ENCODE assay signal across 1 cellular context in the genomic region with DNA sequence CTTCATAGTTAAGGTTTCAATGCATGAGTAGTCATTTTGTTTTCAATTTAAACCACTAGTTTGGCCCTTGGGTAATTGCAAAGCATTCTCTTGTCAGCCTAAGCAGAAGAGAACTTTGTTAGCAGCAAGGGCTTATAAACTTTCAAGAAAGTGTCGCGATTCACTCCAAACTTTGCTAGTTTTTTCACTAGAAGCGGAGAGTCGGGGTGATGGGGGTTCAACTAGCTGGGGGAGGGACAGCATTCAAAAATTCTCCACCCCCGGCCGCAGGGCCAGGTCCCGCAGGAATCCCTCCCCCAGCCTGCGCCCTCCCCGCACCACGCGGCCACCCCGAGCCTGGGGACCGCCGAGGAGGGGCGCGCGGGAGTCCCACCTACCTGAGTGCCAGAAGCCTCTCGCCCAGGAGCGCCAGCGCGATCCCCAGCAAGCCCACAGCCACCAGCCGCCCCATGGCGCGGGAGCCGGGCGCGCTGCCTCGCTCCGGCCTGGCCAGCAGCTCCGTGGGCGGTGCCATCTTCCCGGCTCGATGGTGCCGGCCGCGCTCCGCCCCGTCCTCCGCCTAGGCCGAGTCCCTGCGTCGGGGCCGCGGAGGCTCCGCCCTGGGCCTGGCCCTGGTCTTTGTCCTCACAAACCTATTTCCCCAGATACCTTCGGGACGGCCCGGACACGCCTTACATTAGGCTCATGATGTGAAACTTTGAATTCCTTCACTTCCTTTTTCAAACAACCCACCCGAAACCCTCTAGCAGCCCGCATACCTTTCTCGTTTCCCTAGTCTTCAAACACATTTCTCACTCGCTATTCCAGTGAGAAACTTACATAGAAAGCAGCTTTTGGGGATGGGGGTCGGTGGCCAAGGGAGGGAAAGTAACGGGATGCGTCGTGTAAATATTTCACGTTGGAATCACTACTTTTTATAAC.
TF ChIP-seq lines count a peak whose summit lies in the region.

A gene (minus strand): TSS at position 528 of the 921 bp plus-strand sequence. CDS start 77 bp downstream, at position 451.

TF ChIP-seq in HepG2, 621 proteins besides CTCF, POLR2A, EP300 and RAD21 (continued from another document and continues in another):
- peak; percentile 84 for TF ChIP-seq SP5 (CRISPR knock-in tag; IDR thresholded peaks at IDR 0.05; ENCODE audit: borderline replicate concordance, low read depth)
- 0 out of 2 replicates have a peak, but pooled peaks have one; percentile 56 for TF ChIP-seq NFATC3 (CRISPR knock-in tag; IDR thresholded peaks at IDR 0.05)
- no peak for TF ChIP-seq FIP1L1 (IDR thresholded peaks at IDR 0.05; ENCODE audit: borderline replicate concordance, insufficient read depth, low read depth, low read length)
- TF ChIP-seq CBX2 (IDR thresholded peaks at IDR 0.05; ENCODE audit: low read depth, low read length), result no peak
- no peak for TF ChIP-seq CBX2 (CRISPR knock-in tag; IDR thresholded peaks at IDR 0.05; ENCODE audit: low read depth)
- no peak for TF ChIP-seq ZNF292 (CRISPR knock-in tag; IDR thresholded peaks at IDR 0.05; ENCODE audit: borderline replicate concordance, low read depth)
- TF ChIP-seq, protein P1, sequence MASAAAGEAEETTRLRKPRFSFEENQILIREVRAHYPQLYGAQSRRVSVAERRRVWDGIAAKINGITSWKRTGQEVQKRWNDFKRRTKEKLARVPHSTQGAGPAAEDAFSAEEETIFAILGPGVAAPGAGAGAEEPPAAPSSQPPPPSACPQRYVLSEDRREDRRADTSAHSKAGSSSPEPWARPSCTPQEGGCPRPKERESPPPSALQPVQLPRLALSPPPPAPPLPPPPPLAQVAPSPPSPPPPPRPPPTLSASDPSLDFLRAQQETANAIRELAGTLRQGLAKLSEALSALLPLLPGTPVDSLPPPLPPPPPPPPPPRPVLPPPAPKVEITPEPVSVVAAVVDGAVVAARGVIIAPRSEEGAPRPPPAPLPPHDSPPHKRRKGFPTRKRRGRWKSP (CRISPR knock-in tag; IDR thresholded peaks at IDR 0.05), result peak; percentile 69; the same call in 1 of the 2 replicates
- TF ChIP-seq MTF1 (CRISPR knock-in tag; IDR thresholded peaks at IDR 0.05), result no peak
- peak; percentile 64; the same call in 1 of the 2 replicates for TF ChIP-seq ZNF563 (CRISPR knock-in tag; IDR thresholded peaks at IDR 0.05)
- TF ChIP-seq, protein P2, sequence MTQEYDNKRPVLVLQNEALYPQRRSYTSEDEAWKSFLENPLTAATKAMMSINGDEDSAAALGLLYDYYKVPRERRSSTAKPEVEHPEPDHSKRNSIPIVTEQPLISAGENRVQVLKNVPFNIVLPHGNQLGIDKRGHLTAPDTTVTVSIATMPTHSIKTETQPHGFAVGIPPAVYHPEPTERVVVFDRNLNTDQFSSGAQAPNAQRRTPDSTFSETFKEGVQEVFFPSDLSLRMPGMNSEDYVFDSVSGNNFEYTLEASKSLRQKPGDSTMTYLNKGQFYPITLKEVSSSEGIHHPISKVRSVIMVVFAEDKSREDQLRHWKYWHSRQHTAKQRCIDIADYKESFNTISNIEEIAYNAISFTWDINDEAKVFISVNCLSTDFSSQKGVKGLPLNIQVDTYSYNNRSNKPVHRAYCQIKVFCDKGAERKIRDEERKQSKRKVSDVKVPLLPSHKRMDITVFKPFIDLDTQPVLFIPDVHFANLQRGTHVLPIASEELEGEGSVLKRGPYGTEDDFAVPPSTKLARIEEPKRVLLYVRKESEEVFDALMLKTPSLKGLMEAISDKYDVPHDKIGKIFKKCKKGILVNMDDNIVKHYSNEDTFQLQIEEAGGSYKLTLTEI (CRISPR knock-in tag; conservative IDR thresholded peaks at IDR 0.05), result no peak
- TF ChIP-seq PITX1 (CRISPR knock-in tag; IDR thresholded peaks at IDR 0.05), result peak; percentile 30; the same call in 1 of the 2 replicates
- TF ChIP-seq, protein P3, sequence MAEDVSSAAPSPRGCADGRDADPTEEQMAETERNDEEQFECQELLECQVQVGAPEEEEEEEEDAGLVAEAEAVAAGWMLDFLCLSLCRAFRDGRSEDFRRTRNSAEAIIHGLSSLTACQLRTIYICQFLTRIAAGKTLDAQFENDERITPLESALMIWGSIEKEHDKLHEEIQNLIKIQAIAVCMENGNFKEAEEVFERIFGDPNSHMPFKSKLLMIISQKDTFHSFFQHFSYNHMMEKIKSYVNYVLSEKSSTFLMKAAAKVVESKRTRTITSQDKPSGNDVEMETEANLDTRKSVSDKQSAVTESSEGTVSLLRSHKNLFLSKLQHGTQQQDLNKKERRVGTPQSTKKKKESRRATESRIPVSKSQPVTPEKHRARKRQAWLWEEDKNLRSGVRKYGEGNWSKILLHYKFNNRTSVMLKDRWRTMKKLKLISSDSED (CRISPR knock-in tag; IDR thresholded peaks at IDR 0.05), result no peak
- no peak for TF ChIP-seq KAT2B (IDR thresholded peaks at IDR 0.05; ENCODE audit: borderline replicate concordance, low read depth, low read length)
- no peak for TF ChIP-seq NR2F6 (IDR thresholded peaks at IDR 0.05)
- no peak for TF ChIP-seq NR2F6 (CRISPR knock-in tag; IDR thresholded peaks at IDR 0.05)
- TF ChIP-seq ZNF510 (CRISPR knock-in tag; IDR thresholded peaks at IDR 0.05; ENCODE audit: low read depth), result no peak; the same call in 1 of the 2 replicates
- TF ChIP-seq CHD2 (IDR thresholded peaks at IDR 0.05; ENCODE audit: low read depth, low read length), result no peak
- no peak for TF ChIP-seq ZNF550 (CRISPR knock-in tag; IDR thresholded peaks at IDR 0.05; ENCODE audit: borderline replicate concordance)
- no peak for TF ChIP-seq CREB1 (IDR thresholded peaks at IDR 0.05)
- TF ChIP-seq CREB1 (CRISPR knock-in tag; IDR thresholded peaks at IDR 0.05), result no peak
- TF ChIP-seq SMYD3 (CRISPR knock-in tag; IDR thresholded peaks at IDR 0.05), result 0 out of 2 replicates have a peak, but pooled peaks have one; percentile 27
- TF ChIP-seq ZSCAN29 (CRISPR knock-in tag; conservative IDR thresholded peaks at IDR 0.05), result peak; percentile 71; the same call in 1 of the 2 replicates
- no peak; the same call in 1 of the 2 replicates for TF ChIP-seq ZNF543 (CRISPR knock-in tag; IDR thresholded peaks at IDR 0.05)
- TF ChIP-seq, protein P4, sequence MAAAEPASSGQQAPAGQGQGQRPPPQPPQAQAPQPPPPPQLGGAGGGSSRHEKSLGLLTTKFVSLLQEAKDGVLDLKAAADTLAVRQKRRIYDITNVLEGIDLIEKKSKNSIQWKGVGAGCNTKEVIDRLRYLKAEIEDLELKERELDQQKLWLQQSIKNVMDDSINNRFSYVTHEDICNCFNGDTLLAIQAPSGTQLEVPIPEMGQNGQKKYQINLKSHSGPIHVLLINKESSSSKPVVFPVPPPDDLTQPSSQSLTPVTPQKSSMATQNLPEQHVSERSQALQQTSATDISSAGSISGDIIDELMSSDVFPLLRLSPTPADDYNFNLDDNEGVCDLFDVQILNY (CRISPR knock-in tag; conservative IDR thresholded peaks at IDR 0.05), result peak; percentile 49; the same call in 1 of the 2 replicates
- TF ChIP-seq ZNF781 (CRISPR knock-in tag; IDR thresholded peaks at IDR 0.05; ENCODE audit: borderline replicate concordance, not compliant biosample characterization), result no peak
- TF ChIP-seq, protein P5, sequence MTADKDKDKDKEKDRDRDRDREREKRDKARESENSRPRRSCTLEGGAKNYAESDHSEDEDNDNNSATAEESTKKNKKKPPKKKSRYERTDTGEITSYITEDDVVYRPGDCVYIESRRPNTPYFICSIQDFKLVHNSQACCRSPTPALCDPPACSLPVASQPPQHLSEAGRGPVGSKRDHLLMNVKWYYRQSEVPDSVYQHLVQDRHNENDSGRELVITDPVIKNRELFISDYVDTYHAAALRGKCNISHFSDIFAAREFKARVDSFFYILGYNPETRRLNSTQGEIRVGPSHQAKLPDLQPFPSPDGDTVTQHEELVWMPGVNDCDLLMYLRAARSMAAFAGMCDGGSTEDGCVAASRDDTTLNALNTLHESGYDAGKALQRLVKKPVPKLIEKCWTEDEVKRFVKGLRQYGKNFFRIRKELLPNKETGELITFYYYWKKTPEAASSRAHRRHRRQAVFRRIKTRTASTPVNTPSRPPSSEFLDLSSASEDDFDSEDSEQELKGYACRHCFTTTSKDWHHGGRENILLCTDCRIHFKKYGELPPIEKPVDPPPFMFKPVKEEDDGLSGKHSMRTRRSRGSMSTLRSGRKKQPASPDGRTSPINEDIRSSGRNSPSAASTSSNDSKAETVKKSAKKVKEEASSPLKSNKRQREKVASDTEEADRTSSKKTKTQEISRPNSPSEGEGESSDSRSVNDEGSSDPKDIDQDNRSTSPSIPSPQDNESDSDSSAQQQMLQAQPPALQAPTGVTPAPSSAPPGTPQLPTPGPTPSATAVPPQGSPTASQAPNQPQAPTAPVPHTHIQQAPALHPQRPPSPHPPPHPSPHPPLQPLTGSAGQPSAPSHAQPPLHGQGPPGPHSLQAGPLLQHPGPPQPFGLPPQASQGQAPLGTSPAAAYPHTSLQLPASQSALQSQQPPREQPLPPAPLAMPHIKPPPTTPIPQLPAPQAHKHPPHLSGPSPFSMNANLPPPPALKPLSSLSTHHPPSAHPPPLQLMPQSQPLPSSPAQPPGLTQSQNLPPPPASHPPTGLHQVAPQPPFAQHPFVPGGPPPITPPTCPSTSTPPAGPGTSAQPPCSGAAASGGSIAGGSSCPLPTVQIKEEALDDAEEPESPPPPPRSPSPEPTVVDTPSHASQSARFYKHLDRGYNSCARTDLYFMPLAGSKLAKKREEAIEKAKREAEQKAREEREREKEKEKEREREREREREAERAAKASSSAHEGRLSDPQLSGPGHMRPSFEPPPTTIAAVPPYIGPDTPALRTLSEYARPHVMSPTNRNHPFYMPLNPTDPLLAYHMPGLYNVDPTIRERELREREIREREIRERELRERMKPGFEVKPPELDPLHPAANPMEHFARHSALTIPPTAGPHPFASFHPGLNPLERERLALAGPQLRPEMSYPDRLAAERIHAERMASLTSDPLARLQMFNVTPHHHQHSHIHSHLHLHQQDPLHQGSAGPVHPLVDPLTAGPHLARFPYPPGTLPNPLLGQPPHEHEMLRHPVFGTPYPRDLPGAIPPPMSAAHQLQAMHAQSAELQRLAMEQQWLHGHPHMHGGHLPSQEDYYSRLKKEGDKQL (CRISPR knock-in tag; IDR thresholded peaks at IDR 0.05; ENCODE audit: low read depth), result no peak
- peak; percentile 31; the same call in 1 of the 2 replicates for TF ChIP-seq SIN3A (IDR thresholded peaks at IDR 0.05; ENCODE audit: borderline replicate concordance, low read depth, low read length)
- TF ChIP-seq, protein P6, sequence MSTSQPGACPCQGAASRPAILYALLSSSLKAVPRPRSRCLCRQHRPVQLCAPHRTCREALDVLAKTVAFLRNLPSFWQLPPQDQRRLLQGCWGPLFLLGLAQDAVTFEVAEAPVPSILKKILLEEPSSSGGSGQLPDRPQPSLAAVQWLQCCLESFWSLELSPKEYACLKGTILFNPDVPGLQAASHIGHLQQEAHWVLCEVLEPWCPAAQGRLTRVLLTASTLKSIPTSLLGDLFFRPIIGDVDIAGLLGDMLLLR (CRISPR knock-in tag; IDR thresholded peaks at IDR 0.05), result no peak; the same call in 1 of the 2 replicates
- TF ChIP-seq, protein P7, sequence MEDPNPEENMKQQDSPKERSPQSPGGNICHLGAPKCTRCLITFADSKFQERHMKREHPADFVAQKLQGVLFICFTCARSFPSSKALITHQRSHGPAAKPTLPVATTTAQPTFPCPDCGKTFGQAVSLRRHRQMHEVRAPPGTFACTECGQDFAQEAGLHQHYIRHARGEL (CRISPR knock-in tag; IDR thresholded peaks at IDR 0.05), result no peak
- peak; percentile 32; the same call in 1 of the 2 replicates for TF ChIP-seq YEATS2 (CRISPR knock-in tag; IDR thresholded peaks at IDR 0.05; ENCODE audit: borderline replicate concordance)
- no peak for TF ChIP-seq TAF15 (IDR thresholded peaks at IDR 0.05; ENCODE audit: low read depth, low read length, poor library complexity, severe bottlenecking)
- TF ChIP-seq CENPT (CRISPR knock-in tag; IDR thresholded peaks at IDR 0.05; ENCODE audit: low read depth), result no peak
- no peak for TF ChIP-seq SNAPC2 (CRISPR knock-in tag; IDR thresholded peaks at IDR 0.05)
- TF ChIP-seq, protein P8, sequence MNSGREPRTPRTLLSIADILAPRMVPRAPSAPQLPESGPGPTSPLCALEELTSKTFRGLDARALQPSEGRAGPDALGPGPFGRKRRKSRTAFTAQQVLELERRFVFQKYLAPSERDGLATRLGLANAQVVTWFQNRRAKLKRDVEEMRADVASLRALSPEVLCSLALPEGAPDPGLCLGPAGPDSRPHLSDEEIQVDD (CRISPR knock-in tag; IDR thresholded peaks at IDR 0.05; ENCODE audit: borderline replicate concordance), result peak; percentile 84; the same call in 1 of the 2 replicates
- TF ChIP-seq, protein P9, sequence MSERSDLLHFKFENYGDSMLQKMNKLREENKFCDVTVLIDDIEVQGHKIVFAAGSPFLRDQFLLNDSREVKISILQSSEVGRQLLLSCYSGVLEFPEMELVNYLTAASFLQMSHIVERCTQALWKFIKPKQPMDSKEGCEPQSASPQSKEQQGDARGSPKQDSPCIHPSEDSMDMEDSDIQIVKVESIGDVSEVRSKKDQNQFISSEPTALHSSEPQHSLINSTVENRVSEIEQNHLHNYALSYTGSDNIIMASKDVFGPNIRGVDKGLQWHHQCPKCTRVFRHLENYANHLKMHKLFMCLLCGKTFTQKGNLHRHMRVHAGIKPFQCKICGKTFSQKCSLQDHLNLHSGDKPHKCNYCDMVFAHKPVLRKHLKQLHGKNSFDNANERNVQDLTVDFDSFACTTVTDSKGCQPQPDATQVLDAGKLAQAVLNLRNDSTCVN (CRISPR knock-in tag; IDR thresholded peaks at IDR 0.05; ENCODE audit: borderline replicate concordance), result peak; percentile 20; the same call in 1 of the 2 replicates
- 0 out of 2 replicates have a peak, but pooled peaks have one; percentile 14 for TF ChIP-seq NR1H2 (CRISPR knock-in tag; IDR thresholded peaks at IDR 0.05; ENCODE audit: borderline replicate concordance, low read depth)
- no peak for TF ChIP-seq REL (CRISPR knock-in tag; conservative IDR thresholded peaks at IDR 0.05)
- no peak for TF ChIP-seq CHCHD3 (CRISPR knock-in tag; IDR thresholded peaks at IDR 0.05)
- TF ChIP-seq ZNF432 (CRISPR knock-in tag; IDR thresholded peaks at IDR 0.05; ENCODE audit: borderline replicate concordance), result no peak
- TF ChIP-seq JARID2 (CRISPR knock-in tag; IDR thresholded peaks at IDR 0.05; ENCODE audit: insufficient replicate concordance), result no peak
- no peak for TF ChIP-seq PAF1 (CRISPR knock-in tag; IDR thresholded peaks at IDR 0.05)
- TF ChIP-seq YEATS4 (CRISPR knock-in tag; IDR thresholded peaks at IDR 0.05; ENCODE audit: borderline replicate concordance), result peak; percentile 89
- TF ChIP-seq, protein P10, sequence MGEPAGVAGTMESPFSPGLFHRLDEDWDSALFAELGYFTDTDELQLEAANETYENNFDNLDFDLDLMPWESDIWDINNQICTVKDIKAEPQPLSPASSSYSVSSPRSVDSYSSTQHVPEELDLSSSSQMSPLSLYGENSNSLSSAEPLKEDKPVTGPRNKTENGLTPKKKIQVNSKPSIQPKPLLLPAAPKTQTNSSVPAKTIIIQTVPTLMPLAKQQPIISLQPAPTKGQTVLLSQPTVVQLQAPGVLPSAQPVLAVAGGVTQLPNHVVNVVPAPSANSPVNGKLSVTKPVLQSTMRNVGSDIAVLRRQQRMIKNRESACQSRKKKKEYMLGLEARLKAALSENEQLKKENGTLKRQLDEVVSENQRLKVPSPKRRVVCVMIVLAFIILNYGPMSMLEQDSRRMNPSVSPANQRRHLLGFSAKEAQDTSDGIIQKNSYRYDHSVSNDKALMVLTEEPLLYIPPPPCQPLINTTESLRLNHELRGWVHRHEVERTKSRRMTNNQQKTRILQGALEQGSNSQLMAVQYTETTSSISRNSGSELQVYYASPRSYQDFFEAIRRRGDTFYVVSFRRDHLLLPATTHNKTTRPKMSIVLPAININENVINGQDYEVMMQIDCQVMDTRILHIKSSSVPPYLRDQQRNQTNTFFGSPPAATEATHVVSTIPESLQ (CRISPR knock-in tag; conservative IDR thresholded peaks at IDR 0.05), result peak; percentile 77; the same call in 1 of the 2 replicates
- TF ChIP-seq ZNF343 (CRISPR knock-in tag; IDR thresholded peaks at IDR 0.05), result 0 out of 2 replicates have a peak, but pooled peaks have one; percentile 74
